16 cellular contexts compared by ENCODE assay signal in genomic region chr20:58598271-58599015, GRCh38. TPM values are rescaled to one million over a fixed set of nuclear protein-coding genes. Genes with fewer than 3 reads are reported as not detected.
DNase-seq lines count a peak whose midpoint lies in the region; TF ChIP-seq lines count a peak whose summit lies in the region.
"Had no signal": no experiment of that assay in that cellular context is flagged by ENCODE, and none has a peak within 500 bp of the region (broad histone marks: within the 10 kb centered on the region; RNA-seq: fewer than 3 reads in every experiment).

No MANE protein-coding gene starts in this region.

- no peak overlapping the region for H2AK5ac ChIP-seq in trophoblast cell (ENCODE audit: low read length)

- no peak overlapping the region for H3K4me2 ChIP-seq in trophoblast cell (ENCODE audit: low read length)

- no peak overlapping the region for H2AFZ ChIP-seq in trophoblast cell (ENCODE audit: insufficient read depth, low read length, poor library complexity)

- peaks cover 4 to 12% of the 10 kb centered on the region in 2 experiments for H3K4me1 ChIP-seq in trophoblast cell (ENCODE audit: control insufficient read depth in 1 of 2, insufficient read depth in 2 of 2, low read length in 2 of 2)

- H2BK5ac ChIP-seq in trophoblast cell (ENCODE audit: low read depth, low read length, poor library complexity) = no peak overlapping the region

- no peaks in the 10 kb centered on the region for H3K36me3 ChIP-seq in trophoblast cell (ENCODE audit: control insufficient read depth in 1 of 2, insufficient read depth in 2 of 2, low read length in 2 of 2)

- H3K79me1 ChIP-seq in trophoblast cell (ENCODE audit: low read length) = peaks cover 5% of the 10 kb centered on the region

- H4K91ac ChIP-seq in trophoblast cell (ENCODE audit: low read depth, low read length) = no peak overlapping the region

- H3K27me3 ChIP-seq in trophoblast cell (ENCODE audit: insufficient read depth, low read length) = no peaks in the 10 kb centered on the region

- H3K14ac ChIP-seq in trophoblast cell (ENCODE audit: low read length) = no peak overlapping the region

- no peak overlapping the region for H4K8ac ChIP-seq in trophoblast cell (ENCODE audit: low read depth, low read length)

- no peak for TF ChIP-seq CTCF in AG10803 (conservative IDR thresholded peaks at IDR 0.05; ENCODE audit: low read length)
- TF ChIP-seq CTCF in fibroblast of the aortic adventitia (IDR thresholded peaks at IDR 0.05; ENCODE audit: insufficient read depth, low read length) = no peak

- DNase-seq in AG10803 (ENCODE audit: low read depth) (peak; percentile 87), SK-N-DZ (ENCODE audit: low spot score) (peak; percentile 70), fibroblast of the aortic adventitia (ENCODE audit: low read depth) (peak; percentile 59), trophoblast cell (peak; percentile 7 to 24), NCI-H345 treated with DMSO at 0.1 percent for 48 hours (lab: John Stamatoyannopoulos, UW; ENCODE audit: unreplicated experiment) (no peak), NCI-H526 (lab: John Stamatoyannopoulos, UW) (no peak), globus pallidus (ENCODE audit: low spot score) (no peak)
- DNase-seq in effector CD8-positive, alpha-beta T cell (lab: John Stamatoyannopoulos, UW) = no peak
- DNase-seq: activated CD4-positive, alpha-beta T cell treated with anti-CD3 and anti-CD28 coated beads, Interleukin-2, amount 50 U/mL, for 4 hours; activated naive CD4-positive, alpha-beta T cell treated with Interleukin-2 at 50 U/mL for 16 hours; cortex of kidney; mammary epithelial cell; NCI-H1694; retina; T-helper 1 cell had no signal

- H2BK12ac ChIP-seq in trophoblast cell (ENCODE audit: low read length) = no peak overlapping the region

- no peak overlapping the region for H3K23ac ChIP-seq in trophoblast cell (ENCODE audit: low read length)

- peaks cover 3% of the 10 kb centered on the region for H3K9me3 ChIP-seq in trophoblast cell (ENCODE audit: insufficient read depth, low read depth, low read length)

- H3K18ac ChIP-seq in trophoblast cell (ENCODE audit: low read length) = no peak overlapping the region

- H3K4ac ChIP-seq in trophoblast cell (ENCODE audit: low read depth, low read length) = no peak overlapping the region

- no CpG with 5 or more reads among the region's 5 CpGs for WGBS in trophoblast cell (ENCODE audit: extremely low coverage, insufficient coverage, insufficient read length)

- no peak overlapping the region for H3K27ac ChIP-seq in trophoblast cell (ENCODE audit: low read depth, low read length)
- H3K27ac ChIP-seq: C4-2B had no signal

- no peak overlapping the region for H2BK120ac ChIP-seq in trophoblast cell (ENCODE audit: insufficient read depth, low read length, poor library complexity)

- no peak overlapping the region for H3K9ac ChIP-seq in trophoblast cell (ENCODE audit: low read length)

- no peak overlapping the region for H3K4me3 ChIP-seq in AG10803 (ENCODE audit: low read length)
- H3K4me3 ChIP-seq in fibroblast of the aortic adventitia (ENCODE audit: low read depth, low read length) = no peak overlapping the region
- H3K4me3 ChIP-seq in trophoblast cell (ENCODE audit: low read depth, low read length) = no peak overlapping the region

- H4K12ac ChIP-seq in trophoblast cell (ENCODE audit: low read depth, low read length) = no peak overlapping the region

- no peaks in the 10 kb centered on the region for H3K79me2 ChIP-seq in trophoblast cell (ENCODE audit: control insufficient read depth, insufficient read depth, low read length, poor library complexity)

RNA-seq across cellular contexts. Expression of gene STX16, which starts 52.6 kb away (rescaled TPM):
- polyA plus RNA-seq in SK-N-DZ (2014; cell fraction: cytosol; rRNA removed) = 14.1 and 16.8 TPM in 2 replicates
- polyA plus RNA-seq in SK-N-DZ (2014; cell fraction: nucleus; rRNA removed) = 88.4 and 135 TPM in 2 replicates
- 25.5 and 26.5 TPM in 2 replicates for total RNA-seq in fibroblast of the aortic adventitia (ENCODE audit: low replicate concordance)
- polyA plus RNA-seq in trophoblast cell (2013) = 26.9 and 28.5 TPM in 2 replicates

Comparison
In these comparisons a context has a peak if more than half of its experiments do, and no peak if none do; other contexts are left out.
1. DNase-seq: peak in AG10803 (single experiment), SK-N-DZ (single experiment), fibroblast of the aortic adventitia (single experiment) and trophoblast cell (2 of 2); none in NCI-H345 treated with DMSO at 0.1 percent for 48 hours (single experiment), NCI-H526 (0 of 2), effector CD8-positive, alpha-beta T cell (single experiment) and globus pallidus (single experiment).